1 cellular context compared by ENCODE assay signal in the genomic region with DNA sequence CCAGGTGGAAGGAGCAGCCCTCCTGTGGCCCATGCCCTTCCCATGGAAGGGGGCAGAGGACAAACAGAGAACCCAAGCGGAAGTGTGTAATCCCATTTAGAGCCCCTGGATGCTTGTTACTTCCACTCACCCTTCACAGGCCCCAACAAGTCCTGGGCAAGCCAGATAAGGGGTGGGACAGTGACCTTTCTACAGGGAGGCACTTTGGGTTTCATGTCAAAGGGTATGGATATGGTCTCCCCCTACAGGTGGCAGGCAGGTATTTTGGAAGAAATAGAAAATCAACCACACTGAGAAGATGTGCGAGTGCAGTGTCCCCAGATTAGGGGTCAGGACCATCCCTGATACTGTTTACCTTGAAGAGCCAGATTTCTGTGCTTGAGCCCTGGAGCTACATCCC.
TF ChIP-seq lines count a peak whose summit lies in the region.

No MANE protein-coding gene starts in this region.

TF ChIP-seq in GM12878, 131 proteins besides CTCF, POLR2A, EP300 and RAD21:
- TF ChIP-seq SREBF2 (IDR thresholded peaks at IDR 0.05; ENCODE audit: low read length) (no peak), PAX5 (IDR thresholded peaks at IDR 0.05; ENCODE audit: borderline replicate concordance, low read depth, low read length) (no peak), LARP7 (IDR thresholded peaks at IDR 0.05) (0 out of 2 replicates have a peak, but pooled peaks have one; percentile 15), CREM (IDR thresholded peaks at IDR 0.05; ENCODE audit: low read depth) (no peak), BHLHE40 (IDR thresholded peaks at IDR 0.05; ENCODE audit: borderline replicate concordance in 1 of 2, low read depth in 2 of 2, low read length in 1 of 2) (no peak), NR2C1 (IDR thresholded peaks at IDR 0.05) (0 out of 2 replicates have a peak, but pooled peaks have one; percentile 27), TCF12 (IDR thresholded peaks at IDR 0.05; ENCODE audit: low read depth, low read length) (no peak), DPF2 (IDR thresholded peaks at IDR 0.05) (no peak), NR2F1 (conservative IDR thresholded peaks at IDR 0.05) (peak; percentile 40; the same call in 1 of the 2 replicates), MEF2B (IDR thresholded peaks at IDR 0.05; ENCODE audit: partially characterized antibody, poor library complexity, severe bottlenecking) (no peak), SMC3 (IDR thresholded peaks at IDR 0.05; ENCODE audit: borderline replicate concordance, low read length) (peak; percentile 31; the same call in 1 of the 2 replicates), POLR2AphosphoS5 (IDR thresholded peaks at IDR 0.05; ENCODE audit: low read length) (peak; percentile 43; the same call in 1 of the 2 replicates), SMARCA5 (IDR thresholded peaks at IDR 0.05) (peak; percentile 50; the same call in 1 of the 2 replicates)
- TF ChIP-seq, protein P1, sequence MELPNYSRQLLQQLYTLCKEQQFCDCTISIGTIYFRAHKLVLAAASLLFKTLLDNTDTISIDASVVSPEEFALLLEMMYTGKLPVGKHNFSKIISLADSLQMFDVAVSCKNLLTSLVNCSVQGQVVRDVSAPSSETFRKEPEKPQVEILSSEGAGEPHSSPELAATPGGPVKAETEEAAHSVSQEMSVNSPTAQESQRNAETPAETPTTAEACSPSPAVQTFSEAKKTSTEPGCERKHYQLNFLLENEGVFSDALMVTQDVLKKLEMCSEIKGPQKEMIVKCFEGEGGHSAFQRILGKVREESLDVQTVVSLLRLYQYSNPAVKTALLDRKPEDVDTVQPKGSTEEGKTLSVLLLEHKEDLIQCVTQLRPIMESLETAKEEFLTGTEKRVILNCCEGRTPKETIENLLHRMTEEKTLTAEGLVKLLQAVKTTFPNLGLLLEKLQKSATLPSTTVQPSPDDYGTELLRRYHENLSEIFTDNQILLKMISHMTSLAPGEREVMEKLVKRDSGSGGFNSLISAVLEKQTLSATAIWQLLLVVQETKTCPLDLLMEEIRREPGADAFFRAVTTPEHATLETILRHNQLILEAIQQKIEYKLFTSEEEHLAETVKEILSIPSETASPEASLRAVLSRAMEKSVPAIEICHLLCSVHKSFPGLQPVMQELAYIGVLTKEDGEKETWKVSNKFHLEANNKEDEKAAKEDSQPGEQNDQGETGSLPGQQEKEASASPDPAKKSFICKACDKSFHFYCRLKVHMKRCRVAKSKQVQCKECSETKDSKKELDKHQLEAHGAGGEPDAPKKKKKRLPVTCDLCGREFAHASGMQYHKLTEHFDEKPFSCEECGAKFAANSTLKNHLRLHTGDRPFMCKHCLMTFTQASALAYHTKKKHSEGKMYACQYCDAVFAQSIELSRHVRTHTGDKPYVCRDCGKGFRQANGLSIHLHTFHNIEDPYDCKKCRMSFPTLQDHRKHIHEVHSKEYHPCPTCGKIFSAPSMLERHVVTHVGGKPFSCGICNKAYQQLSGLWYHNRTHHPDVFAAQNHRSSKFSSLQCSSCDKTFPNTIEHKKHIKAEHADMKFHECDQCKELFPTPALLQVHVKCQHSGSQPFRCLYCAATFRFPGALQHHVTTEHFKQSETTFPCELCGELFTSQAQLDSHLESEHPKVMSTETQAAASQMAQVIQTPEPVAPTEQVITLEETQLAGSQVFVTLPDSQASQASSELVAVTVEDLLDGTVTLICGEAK (IDR thresholded peaks at IDR 0.05; ENCODE audit: borderline replicate concordance): no peak
- TF ChIP-seq, protein P2, sequence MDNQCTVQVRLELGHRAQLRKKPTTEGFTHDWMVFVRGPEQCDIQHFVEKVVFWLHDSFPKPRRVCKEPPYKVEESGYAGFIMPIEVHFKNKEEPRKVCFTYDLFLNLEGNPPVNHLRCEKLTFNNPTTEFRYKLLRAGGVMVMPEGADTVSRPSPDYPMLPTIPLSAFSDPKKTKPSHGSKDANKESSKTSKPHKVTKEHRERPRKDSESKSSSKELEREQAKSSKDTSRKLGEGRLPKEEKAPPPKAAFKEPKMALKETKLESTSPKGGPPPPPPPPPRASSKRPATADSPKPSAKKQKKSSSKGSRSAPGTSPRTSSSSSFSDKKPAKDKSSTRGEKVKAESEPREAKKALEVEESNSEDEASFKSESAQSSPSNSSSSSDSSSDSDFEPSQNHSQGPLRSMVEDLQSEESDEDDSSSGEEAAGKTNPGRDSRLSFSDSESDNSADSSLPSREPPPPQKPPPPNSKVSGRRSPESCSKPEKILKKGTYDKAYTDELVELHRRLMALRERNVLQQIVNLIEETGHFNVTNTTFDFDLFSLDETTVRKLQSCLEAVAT (IDR thresholded peaks at IDR 0.05): no peak
- TF ChIP-seq, protein P3, sequence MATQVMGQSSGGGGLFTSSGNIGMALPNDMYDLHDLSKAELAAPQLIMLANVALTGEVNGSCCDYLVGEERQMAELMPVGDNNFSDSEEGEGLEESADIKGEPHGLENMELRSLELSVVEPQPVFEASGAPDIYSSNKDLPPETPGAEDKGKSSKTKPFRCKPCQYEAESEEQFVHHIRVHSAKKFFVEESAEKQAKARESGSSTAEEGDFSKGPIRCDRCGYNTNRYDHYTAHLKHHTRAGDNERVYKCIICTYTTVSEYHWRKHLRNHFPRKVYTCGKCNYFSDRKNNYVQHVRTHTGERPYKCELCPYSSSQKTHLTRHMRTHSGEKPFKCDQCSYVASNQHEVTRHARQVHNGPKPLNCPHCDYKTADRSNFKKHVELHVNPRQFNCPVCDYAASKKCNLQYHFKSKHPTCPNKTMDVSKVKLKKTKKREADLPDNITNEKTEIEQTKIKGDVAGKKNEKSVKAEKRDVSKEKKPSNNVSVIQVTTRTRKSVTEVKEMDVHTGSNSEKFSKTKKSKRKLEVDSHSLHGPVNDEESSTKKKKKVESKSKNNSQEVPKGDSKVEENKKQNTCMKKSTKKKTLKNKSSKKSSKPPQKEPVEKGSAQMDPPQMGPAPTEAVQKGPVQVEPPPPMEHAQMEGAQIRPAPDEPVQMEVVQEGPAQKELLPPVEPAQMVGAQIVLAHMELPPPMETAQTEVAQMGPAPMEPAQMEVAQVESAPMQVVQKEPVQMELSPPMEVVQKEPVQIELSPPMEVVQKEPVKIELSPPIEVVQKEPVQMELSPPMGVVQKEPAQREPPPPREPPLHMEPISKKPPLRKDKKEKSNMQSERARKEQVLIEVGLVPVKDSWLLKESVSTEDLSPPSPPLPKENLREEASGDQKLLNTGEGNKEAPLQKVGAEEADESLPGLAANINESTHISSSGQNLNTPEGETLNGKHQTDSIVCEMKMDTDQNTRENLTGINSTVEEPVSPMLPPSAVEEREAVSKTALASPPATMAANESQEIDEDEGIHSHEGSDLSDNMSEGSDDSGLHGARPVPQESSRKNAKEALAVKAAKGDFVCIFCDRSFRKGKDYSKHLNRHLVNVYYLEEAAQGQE (IDR thresholded peaks at IDR 0.05; ENCODE audit: low read depth, low read length): no peak
- TF ChIP-seq, protein P4, sequence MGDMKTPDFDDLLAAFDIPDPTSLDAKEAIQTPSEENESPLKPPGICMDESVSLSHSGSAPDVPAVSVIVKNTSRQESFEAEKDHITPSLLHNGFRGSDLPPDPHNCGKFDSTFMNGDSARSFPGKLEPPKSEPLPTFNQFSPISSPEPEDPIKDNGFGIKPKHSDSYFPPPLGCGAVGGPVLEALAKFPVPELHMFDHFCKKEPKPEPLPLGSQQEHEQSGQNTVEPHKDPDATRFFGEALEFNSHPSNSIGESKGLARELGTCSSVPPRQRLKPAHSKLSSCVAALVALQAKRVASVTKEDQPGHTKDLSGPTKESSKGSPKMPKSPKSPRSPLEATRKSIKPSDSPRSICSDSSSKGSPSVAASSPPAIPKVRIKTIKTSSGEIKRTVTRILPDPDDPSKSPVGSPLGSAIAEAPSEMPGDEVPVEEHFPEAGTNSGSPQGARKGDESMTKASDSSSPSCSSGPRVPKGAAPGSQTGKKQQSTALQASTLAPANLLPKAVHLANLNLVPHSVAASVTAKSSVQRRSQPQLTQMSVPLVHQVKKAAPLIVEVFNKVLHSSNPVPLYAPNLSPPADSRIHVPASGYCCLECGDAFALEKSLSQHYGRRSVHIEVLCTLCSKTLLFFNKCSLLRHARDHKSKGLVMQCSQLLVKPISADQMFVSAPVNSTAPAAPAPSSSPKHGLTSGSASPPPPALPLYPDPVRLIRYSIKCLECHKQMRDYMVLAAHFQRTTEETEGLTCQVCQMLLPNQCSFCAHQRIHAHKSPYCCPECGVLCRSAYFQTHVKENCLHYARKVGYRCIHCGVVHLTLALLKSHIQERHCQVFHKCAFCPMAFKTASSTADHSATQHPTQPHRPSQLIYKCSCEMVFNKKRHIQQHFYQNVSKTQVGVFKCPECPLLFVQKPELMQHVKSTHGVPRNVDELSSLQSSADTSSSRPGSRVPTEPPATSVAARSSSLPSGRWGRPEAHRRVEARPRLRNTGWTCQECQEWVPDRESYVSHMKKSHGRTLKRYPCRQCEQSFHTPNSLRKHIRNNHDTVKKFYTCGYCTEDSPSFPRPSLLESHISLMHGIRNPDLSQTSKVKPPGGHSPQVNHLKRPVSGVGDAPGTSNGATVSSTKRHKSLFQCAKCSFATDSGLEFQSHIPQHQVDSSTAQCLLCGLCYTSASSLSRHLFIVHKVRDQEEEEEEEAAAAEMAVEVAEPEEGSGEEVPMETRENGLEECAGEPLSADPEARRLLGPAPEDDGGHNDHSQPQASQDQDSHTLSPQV (IDR thresholded peaks at IDR 0.05): 0 out of 2 replicates have a peak, but pooled peaks have one; percentile 6
- TF ChIP-seq, protein P5, sequence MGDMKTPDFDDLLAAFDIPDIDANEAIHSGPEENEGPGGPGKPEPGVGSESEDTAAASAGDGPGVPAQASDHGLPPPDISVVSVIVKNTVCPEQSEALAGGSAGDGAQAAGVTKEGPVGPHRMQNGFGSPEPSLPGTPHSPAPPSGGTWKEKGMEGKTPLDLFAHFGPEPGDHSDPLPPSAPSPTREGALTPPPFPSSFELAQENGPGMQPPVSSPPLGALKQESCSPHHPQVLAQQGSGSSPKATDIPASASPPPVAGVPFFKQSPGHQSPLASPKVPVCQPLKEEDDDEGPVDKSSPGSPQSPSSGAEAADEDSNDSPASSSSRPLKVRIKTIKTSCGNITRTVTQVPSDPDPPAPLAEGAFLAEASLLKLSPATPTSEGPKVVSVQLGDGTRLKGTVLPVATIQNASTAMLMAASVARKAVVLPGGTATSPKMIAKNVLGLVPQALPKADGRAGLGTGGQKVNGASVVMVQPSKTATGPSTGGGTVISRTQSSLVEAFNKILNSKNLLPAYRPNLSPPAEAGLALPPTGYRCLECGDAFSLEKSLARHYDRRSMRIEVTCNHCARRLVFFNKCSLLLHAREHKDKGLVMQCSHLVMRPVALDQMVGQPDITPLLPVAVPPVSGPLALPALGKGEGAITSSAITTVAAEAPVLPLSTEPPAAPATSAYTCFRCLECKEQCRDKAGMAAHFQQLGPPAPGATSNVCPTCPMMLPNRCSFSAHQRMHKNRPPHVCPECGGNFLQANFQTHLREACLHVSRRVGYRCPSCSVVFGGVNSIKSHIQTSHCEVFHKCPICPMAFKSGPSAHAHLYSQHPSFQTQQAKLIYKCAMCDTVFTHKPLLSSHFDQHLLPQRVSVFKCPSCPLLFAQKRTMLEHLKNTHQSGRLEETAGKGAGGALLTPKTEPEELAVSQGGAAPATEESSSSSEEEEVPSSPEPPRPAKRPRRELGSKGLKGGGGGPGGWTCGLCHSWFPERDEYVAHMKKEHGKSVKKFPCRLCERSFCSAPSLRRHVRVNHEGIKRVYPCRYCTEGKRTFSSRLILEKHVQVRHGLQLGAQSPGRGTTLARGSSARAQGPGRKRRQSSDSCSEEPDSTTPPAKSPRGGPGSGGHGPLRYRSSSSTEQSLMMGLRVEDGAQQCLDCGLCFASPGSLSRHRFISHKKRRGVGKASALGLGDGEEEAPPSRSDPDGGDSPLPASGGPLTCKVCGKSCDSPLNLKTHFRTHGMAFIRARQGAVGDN (IDR thresholded peaks at IDR 0.05): peak; percentile 86
- TF ChIP-seq, protein P6, sequence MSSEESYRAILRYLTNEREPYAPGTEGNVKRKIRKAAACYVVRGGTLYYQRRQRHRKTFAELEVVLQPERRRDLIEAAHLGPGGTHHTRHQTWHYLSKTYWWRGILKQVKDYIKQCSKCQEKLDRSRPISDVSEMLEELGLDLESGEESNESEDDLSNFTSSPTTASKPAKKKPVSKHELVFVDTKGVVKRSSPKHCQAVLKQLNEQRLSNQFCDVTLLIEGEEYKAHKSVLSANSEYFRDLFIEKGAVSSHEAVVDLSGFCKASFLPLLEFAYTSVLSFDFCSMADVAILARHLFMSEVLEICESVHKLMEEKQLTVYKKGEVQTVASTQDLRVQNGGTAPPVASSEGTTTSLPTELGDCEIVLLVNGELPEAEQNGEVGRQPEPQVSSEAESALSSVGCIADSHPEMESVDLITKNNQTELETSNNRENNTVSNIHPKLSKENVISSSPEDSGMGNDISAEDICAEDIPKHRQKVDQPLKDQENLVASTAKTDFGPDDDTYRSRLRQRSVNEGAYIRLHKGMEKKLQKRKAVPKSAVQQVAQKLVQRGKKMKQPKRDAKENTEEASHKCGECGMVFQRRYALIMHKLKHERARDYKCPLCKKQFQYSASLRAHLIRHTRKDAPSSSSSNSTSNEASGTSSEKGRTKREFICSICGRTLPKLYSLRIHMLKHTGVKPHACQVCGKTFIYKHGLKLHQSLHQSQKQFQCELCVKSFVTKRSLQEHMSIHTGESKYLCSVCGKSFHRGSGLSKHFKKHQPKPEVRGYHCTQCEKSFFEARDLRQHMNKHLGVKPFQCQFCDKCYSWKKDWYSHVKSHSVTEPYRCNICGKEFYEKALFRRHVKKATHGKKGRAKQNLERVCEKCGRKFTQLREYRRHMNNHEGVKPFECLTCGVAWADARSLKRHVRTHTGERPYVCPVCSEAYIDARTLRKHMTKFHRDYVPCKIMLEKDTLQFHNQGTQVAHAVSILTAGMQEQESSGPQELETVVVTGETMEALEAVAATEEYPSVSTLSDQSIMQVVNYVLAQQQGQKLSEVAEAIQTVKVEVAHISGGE (CRISPR knock-in tag; IDR thresholded peaks at IDR 0.05): no peak
